ENCODE assay signal across 1 cellular context in genomic region chr15:63597033-63597790, GRCh38.
TF ChIP-seq lines count a peak whose summit lies in the region.

Gene FBXL22, plus strand, starts transcription at chr15:63597387. Its CDS starts 6 bp downstream, at chr15:63597393.

TF ChIP-seq in H1, 55 proteins besides CTCF, POLR2A, EP300 and RAD21 (continued from another document):
- TF ChIP-seq CHD7 (IDR thresholded peaks at IDR 0.05; ENCODE audit: insufficient replicate concordance, low read length) (no peak), CEBPB (IDR thresholded peaks at IDR 0.05; ENCODE audit: low read depth, low read length) (no peak)
